ENCODE assay signal across 9 cellular contexts in genomic region chr14:35366048-35366428, GRCh38. TPM values are rescaled to one million over a fixed set of nuclear protein-coding genes. Genes with fewer than 3 reads are reported as not detected.
DNase-seq lines count a peak whose midpoint lies in the region; ATAC-seq, FAIRE-seq and TF ChIP-seq lines count a peak whose summit lies in the region.
"Had no signal": no experiment of that assay in that cellular context is flagged by ENCODE, and none has a peak within 500 bp of the region (broad histone marks: within the 10 kb centered on the region; RNA-seq: fewer than 3 reads in every experiment).

No MANE protein-coding gene starts in this region.

- H3K4me1 Mint-ChIP-seq in T-helper 2 cell treated with Interferon-gamma antibody and Interleukin-4, amounts not matched to agents 5 μg/mL and 100 μg/mL, for 36 hours (ENCODE audit: low read depth), result peaks cover 22% of the 10 kb centered on the region

- CTCF ChIA-PET in HepG2 (lab: Yijun Ruan, JAX; ENCODE audit: low intra/inter-chr PET ratio, low total read pairs), result no interaction called here

- peaks cover under 1% of the 10 kb centered on the region for H3K36me3 Mint-ChIP-seq in T-helper 2 cell treated with Interferon-gamma antibody and Interleukin-4, amounts not matched to agents 5 μg/mL and 100 μg/mL, for 36 hours (ENCODE audit: low read depth)

- no peak overlapping the region for H2AFZ ChIP-seq in HepG2 (ENCODE audit: low read length)

- TF ChIP-seq POLR2A in HepG2 (IDR thresholded peaks at IDR 0.05; ENCODE audit: insufficient read depth in 1 of 2, low read depth in 2 of 2, low read length in 2 of 2), result no peak

- no peak overlapping the region for H3K27ac Mint-ChIP-seq in T-helper 2 cell treated with Interferon-gamma antibody and Interleukin-4, amounts not matched to agents 5 μg/mL and 100 μg/mL, for 36 hours

- H3K4me3 ChIP-seq in HepG2 (replicated peaks in 1 of 3; ENCODE audit: insufficient read depth in 1 of 3, low read depth in 2 of 3, low read length in 3 of 3), result peak overlapping the region in 1 of 3 experiments; percentile 4; a peak in 1 of 6 replicates
- H3K4me3 ChIP-seq: cardiac muscle cell had no signal

- TF ChIP-seq RAD21 in HepG2 (CRISPR knock-in tag; IDR thresholded peaks at IDR 0.05), result no peak

- ATAC-seq in HepG2, result peak; percentile 2

- WGBS in HepG2 (ENCODE audit: low lambda C conversion rate), result 73% methylated on average over 12 of the region's 12 CpGs

- no peak for TF ChIP-seq CTCF in HepG2 (CRISPR knock-in tag; IDR thresholded peaks at IDR 0.05)

- peak; percentile 59 for DNase-seq in T-helper 2 cell treated with Interferon-gamma antibody and Interleukin-4, amounts not matched to agents 5 μg/mL and 100 μg/mL, for 36 hours (ENCODE audit: low spot score)
- DNase-seq in T-helper 2 cell (no peak), HepG2 (ENCODE audit: low spot score) (no peak), substantia nigra (lab: John Stamatoyannopoulos, UW) (peak in 23 of 49 donors; percentile 15 to 56 (median 32)), HuH-7.5 (ENCODE audit: low spot score) (no peak), NCI-H748 (lab: John Stamatoyannopoulos, UW; ENCODE audit: unreplicated experiment) (no peak), COLO829 (ENCODE audit: low spot score) (no peak)

- H3K9me3 Mint-ChIP-seq in T-helper 2 cell treated with Interferon-gamma antibody and Interleukin-4, amounts not matched to agents 5 μg/mL and 100 μg/mL, for 36 hours, result peaks cover 5% of the 10 kb centered on the region

- intact Hi-C loops in HepG2 (cut with micrococcal nuclease; ENCODE audit: unreplicated experiment), result loop anchor here (5.0 kb wide), 1 partner anchor 36 kb away; the partner anchor contains the start of gene NFKBIA

- peak overlapping the region; percentile 66 for H3K4me2 ChIP-seq in HepG2 (ENCODE audit: low read depth, low read length)

- peaks cover 61% of the 10 kb centered on the region for H3K4me1 ChIP-seq in HepG2 (ENCODE audit: insufficient read depth, low read length)

- no peaks in the 10 kb centered on the region for H4K20me1 ChIP-seq in HepG2 (ENCODE audit: insufficient read depth, low read length)

- H3K36me3 ChIP-seq in HepG2 (replicated peaks in 1 of 2; ENCODE audit: control insufficient read depth in 1 of 2, insufficient read depth in 2 of 2, low read length in 2 of 2), result no peaks in the 10 kb centered on the region
- H3K36me3 ChIP-seq: cardiac muscle cell had no signal

- in situ Hi-C loops in HepG2 (cut with HindIII; ENCODE audit: extremely low pct_ligation_motif_present, low pct_unique_long_range_greater_than_20kb), result no loop called here

- H3K79me2 ChIP-seq in HepG2 (ENCODE audit: insufficient read depth, low read length), result no peaks in the 10 kb centered on the region

- TF ChIP-seq EP300 in HepG2 (IDR thresholded peaks at IDR 0.05; ENCODE audit: low read depth in 2 of 2, low read length in 2 of 2), result no peak
- TF ChIP-seq EP300 in HepG2 (CRISPR knock-in tag; IDR thresholded peaks at IDR 0.05; ENCODE audit: borderline replicate concordance), result peak; percentile 8; the same call in 1 of the 2 replicates

- H3K27me3 ChIP-seq in HepG2 (ENCODE audit: control insufficient read depth in 1 of 2, insufficient read depth in 2 of 2, low read length in 2 of 2), result 0 out of 5 replicates have a peak, but pooled peaks cover 0 to 6% of the 10 kb centered on the region in 2 experiments
- H3K27me3 ChIP-seq: cardiac muscle cell had no signal

- H3K9ac ChIP-seq in HepG2 (ENCODE audit: insufficient read depth, low read depth, low read length), result no peak overlapping the region

- BruUV-seq in HepG2 (replicated peaks; lab: Mats Ljungman, UMichigan), result no TSS peak

- POLR2A ChIA-PET in HepG2 (lab: Yijun Ruan, JAX), result interaction anchor here (0.5 to 3.9 kb wide), 16 partner anchors 9 to 383 kb away, joined by 3 to 82 read pairs (median 16); partner anchors contain the start of genes NFKBIA, PSMA6 and SRP54

- H3K4me3 Mint-ChIP-seq in T-helper 2 cell treated with Interferon-gamma antibody and Interleukin-4, amounts not matched to agents 5 μg/mL and 100 μg/mL, for 36 hours, result no peak overlapping the region

- H3K27ac ChIP-seq in angular gyrus (ENCODE audit: low read depth, low read length), result peak overlapping the region; percentile 61
- H3K27ac ChIP-seq in HepG2 (ENCODE audit: extremely low read length, insufficient read depth, low read length), result no peak overlapping the region
- peak overlapping the region; percentile 71 for H3K27ac ChIP-seq in substantia nigra (ENCODE audit: low read depth, low read length, poor library complexity, severe bottlenecking)

- no peaks in the 10 kb centered on the region for H3K27me3 Mint-ChIP-seq in T-helper 2 cell treated with Interferon-gamma antibody and Interleukin-4, amounts not matched to agents 5 μg/mL and 100 μg/mL, for 36 hours (ENCODE audit: low read depth)

- peaks cover 6% of the 10 kb centered on the region for H3K9me3 ChIP-seq in HepG2 (ENCODE audit: low read length)

- no peak for FAIRE-seq in HepG2 (lab: Jason Lieb, UNC)

TF ChIP-seq in HepG2, 621 proteins besides CTCF, POLR2A, EP300 and RAD21 (continues in another document):
- TF ChIP-seq CREM (IDR thresholded peaks at IDR 0.05) (no peak), CREM (CRISPR knock-in tag; IDR thresholded peaks at IDR 0.05) (no peak), ZNF343 (CRISPR knock-in tag; IDR thresholded peaks at IDR 0.05) (peak; percentile 84; the same call in 1 of the 2 replicates), DNMT1 (CRISPR knock-in tag; IDR thresholded peaks at IDR 0.05) (0 out of 2 replicates have a peak, but pooled peaks have one; percentile 78), SNAPC2 (CRISPR knock-in tag; IDR thresholded peaks at IDR 0.05) (no peak), ZNF263 (CRISPR knock-in tag; IDR thresholded peaks at IDR 0.05) (no peak), ZNF768 (CRISPR knock-in tag; IDR thresholded peaks at IDR 0.05) (peak; percentile 56; the same call in 1 of the 2 replicates), ZNF781 (CRISPR knock-in tag; IDR thresholded peaks at IDR 0.05; ENCODE audit: borderline replicate concordance, not compliant biosample characterization) (no peak), ZNF331 (CRISPR knock-in tag; IDR thresholded peaks at IDR 0.05) (no peak), DR1 (CRISPR knock-in tag; IDR thresholded peaks at IDR 0.05) (no peak), ZBTB38 (CRISPR knock-in tag; IDR thresholded peaks at IDR 0.05) (0 out of 2 replicates have a peak, but pooled peaks have one; percentile 7), ZNF337 (CRISPR knock-in tag; IDR thresholded peaks at IDR 0.05; ENCODE audit: borderline replicate concordance, low read depth) (0 out of 2 replicates have a peak, but pooled peaks have one; percentile 1), NRL (CRISPR knock-in tag; IDR thresholded peaks at IDR 0.05; ENCODE audit: borderline replicate concordance) (0 out of 2 replicates have a peak, but pooled peaks have one; percentile 36), ZNF839 (CRISPR knock-in tag; IDR thresholded peaks at IDR 0.05; ENCODE audit: borderline replicate concordance) (peak; percentile 63; the same call in 1 of the 2 replicates), SIN3B (IDR thresholded peaks at IDR 0.05; ENCODE audit: low read length) (no peak), ZNF563 (CRISPR knock-in tag; IDR thresholded peaks at IDR 0.05) (no peak), ARHGAP35 (CRISPR knock-in tag; IDR thresholded peaks at IDR 0.05; ENCODE audit: borderline replicate concordance) (0 out of 2 replicates have a peak, but pooled peaks have one; percentile 24), ZNF543 (CRISPR knock-in tag; IDR thresholded peaks at IDR 0.05) (no peak), ATF1 (CRISPR knock-in tag; IDR thresholded peaks at IDR 0.05) (no peak), ZNF101 (CRISPR knock-in tag; IDR thresholded peaks at IDR 0.05; ENCODE audit: borderline replicate concordance, low read depth) (no peak), NFE2L2 (IDR thresholded peaks at IDR 0.05; ENCODE audit: low read length) (0 out of 2 replicates have a peak, but pooled peaks have one; percentile 1)
- TF ChIP-seq, protein P1, sequence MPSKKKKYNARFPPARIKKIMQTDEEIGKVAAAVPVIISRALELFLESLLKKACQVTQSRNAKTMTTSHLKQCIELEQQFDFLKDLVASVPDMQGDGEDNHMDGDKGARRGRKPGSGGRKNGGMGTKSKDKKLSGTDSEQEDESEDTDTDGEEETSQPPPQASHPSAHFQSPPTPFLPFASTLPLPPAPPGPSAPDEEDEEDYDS (CRISPR knock-in tag; IDR thresholded peaks at IDR 0.05), result no peak

RNA-seq across cellular contexts. Expression of gene NFKBIA, which starts 38.5 kb away (rescaled TPM):
- total RNA-seq in HepG2 (2016; rRNA removed; fragmentation: Illumina TruSeq; extraction: Trizol), result 232 and 319 TPM in 2 replicates
- total RNA-seq in HepG2 (2016; cell fraction: cytosol; rRNA removed; fragmentation: Illumina TruSeq; extraction: Trizol; ENCODE audit: low read depth), result 103 and 116 TPM in 2 replicates
- 208 and 321 TPM in 2 replicates for total RNA-seq in HepG2 (2016; cell fraction: insoluble cytoplasmic fraction; rRNA removed; fragmentation: Illumina TruSeq; extraction: Trizol)
- total RNA-seq in HepG2 (2016; cell fraction: membrane; rRNA removed; fragmentation: Illumina TruSeq; extraction: Trizol), result 196 and 209 TPM in 2 replicates
- total RNA-seq in HepG2 (2016; cell fraction: nucleus; rRNA removed; fragmentation: Illumina TruSeq; extraction: Trizol), result 367 and 382 TPM in 2 replicates
- 173 and 197 TPM in 2 replicates for polyA plus RNA-seq in HepG2 (2011; rRNA removed)
- 81.6 and 128 TPM in 2 replicates for polyA plus RNA-seq in HepG2 (2011; cell fraction: cytosol; rRNA removed)
- 363 and 589 TPM in 2 replicates for polyA plus RNA-seq in HepG2 (2011; cell fraction: nucleus; rRNA removed)
- 58.7 and 87.8 TPM in 2 replicates for polyA plus RNA-seq in HepG2 (2012)
- 21.2 and 21.7 TPM in 2 replicates for polyA plus RNA-seq in HepG2 (2016; cell fraction: cytosol; fragmentation: Illumina TruSeq; extraction: Trizol; ENCODE audit: low read depth)
- polyA plus RNA-seq in HepG2 (2016; cell fraction: insoluble cytoplasmic fraction; fragmentation: Illumina TruSeq; extraction: Trizol; ENCODE audit: low read depth), result 160 and 187 TPM in 2 replicates
- 41.5 and 42.6 TPM in 2 replicates for polyA plus RNA-seq in HepG2 (2016; cell fraction: membrane; fragmentation: Illumina TruSeq; extraction: Trizol; ENCODE audit: low read depth)
- polyA plus RNA-seq in HepG2 (2016; cell fraction: nucleus; fragmentation: Illumina TruSeq; extraction: Trizol; ENCODE audit: insufficient read depth, low read depth), result 546 and 548 TPM in 2 replicates
- polyA minus RNA-seq in HepG2 (2011; rRNA and poly(A)+ RNA removed; ENCODE audit: low replicate concordance), result 421 and 666 TPM in 2 replicates
- 80.5 and 103 TPM in 2 replicates for polyA minus RNA-seq in HepG2 (2011; cell fraction: cytosol; rRNA and poly(A)+ RNA removed)
- polyA minus RNA-seq in HepG2 (2011; cell fraction: nucleus; rRNA and poly(A)+ RNA removed), result 421 and 559 TPM in 2 replicates
